22 cellular contexts compared by ENCODE assay signal in genomic region chr17:42691021-42691545, GRCh38. TPM values are rescaled to one million over a fixed set of nuclear protein-coding genes. Genes with fewer than 3 reads are reported as not detected.
DNase-seq lines count a peak whose midpoint lies in the region; ATAC-seq, FAIRE-seq and TF ChIP-seq lines count a peak whose summit lies in the region.
"Had no signal": no experiment of that assay in that cellular context is flagged by ENCODE, and none has a peak within 500 bp of the region (broad histone marks: within the 10 kb centered on the region; RNA-seq: fewer than 3 reads in every experiment).

No MANE protein-coding gene starts in this region.

- no peak overlapping the region for H4K8ac ChIP-seq in mesenchymal stem cell (ENCODE audit: low read length)

- no peak for TF ChIP-seq RAD21 in SK-N-SH (IDR thresholded peaks at IDR 0.05; ENCODE audit: low read length)

- H2BK15ac ChIP-seq in mesenchymal stem cell (ENCODE audit: low read depth, poor library complexity, severe bottlenecking) = no peak overlapping the region

- H3K79me2 ChIP-seq in SK-N-SH (ENCODE audit: insufficient read depth) (no peaks in the 10 kb centered on the region), neural progenitor cell (ENCODE audit: low read depth) (no peaks in the 10 kb centered on the region)

- no peak overlapping the region for H3K14ac ChIP-seq in mesenchymal stem cell (ENCODE audit: low read length in 2 of 2)

- no peaks in the 10 kb centered on the region for H3K9me2 ChIP-seq in SK-N-SH

- no peak overlapping the region for H2AK5ac ChIP-seq in mesenchymal stem cell (ENCODE audit: low read length, severe bottlenecking)

- H3K27me3 Mint-ChIP-seq in T-helper 17 cell = no peaks in the 10 kb centered on the region
- peaks cover 3% of the 10 kb centered on the region for H3K27me3 Mint-ChIP-seq in neural progenitor cell (ENCODE audit: insufficient read depth, low read depth)
- H3K27me3 Mint-ChIP-seq: IgD-negative memory B cell had no signal

- H3K27me3 ChIP-seq in SK-N-SH (ENCODE audit: insufficient read depth) (no peaks in the 10 kb centered on the region), mesenchymal stem cell (ENCODE audit: control insufficient read depth in 1 of 2, insufficient read depth in 1 of 2, low read length in 2 of 2) (no peaks in the 10 kb centered on the region), neural progenitor cell (no peaks in the 10 kb centered on the region), BE2C (no peaks in the 10 kb centered on the region)

- H3K36me3 Mint-ChIP-seq in T-helper 17 cell (ENCODE audit: low read depth) (no peaks in the 10 kb centered on the region), neural progenitor cell (peaks cover 25% of the 10 kb centered on the region)

- H3K4me2 ChIP-seq in SK-N-SH = no peak overlapping the region
- H3K4me2 ChIP-seq in mesenchymal stem cell (ENCODE audit: low read length, poor library complexity, severe bottlenecking) = no peak overlapping the region
- no peak overlapping the region for H3K4me2 ChIP-seq in neural progenitor cell

- TF ChIP-seq EP300 in SK-N-SH (IDR thresholded peaks at IDR 0.05; ENCODE audit: borderline replicate concordance in 1 of 2, low read depth in 1 of 2, low read length in 1 of 2) = no peak

- H4K20me1 ChIP-seq in SK-N-SH (ENCODE audit: insufficient read depth) = no peaks in the 10 kb centered on the region
- no peaks in the 10 kb centered on the region for H4K20me1 ChIP-seq in neural progenitor cell (ENCODE audit: low read depth)

- H3K9ac ChIP-seq in SK-N-SH (no peak overlapping the region), mesenchymal stem cell (ENCODE audit: low read length) (no peak overlapping the region), neural progenitor cell (no peak overlapping the region)

- no peak overlapping the region for H3K4me3 Mint-ChIP-seq in T-helper 17 cell
- H3K4me3 Mint-ChIP-seq in neural progenitor cell = no peak overlapping the region
- H3K4me3 Mint-ChIP-seq: CD8-positive, alpha-beta T cell; IgD-negative memory B cell had no signal

- H2AFZ ChIP-seq in SK-N-SH (ENCODE audit: low read depth) = no peak overlapping the region
- H2AFZ ChIP-seq in mesenchymal stem cell (ENCODE audit: low read depth, low read length) = no peak overlapping the region
- no peak overlapping the region for H2AFZ ChIP-seq in neural progenitor cell (replicated peaks)

- H3F3A ChIP-seq in SK-N-SH (replicated peaks; ENCODE audit: insufficient read depth) = no peaks in the 10 kb centered on the region
- no peaks in the 10 kb centered on the region for H3F3A ChIP-seq in neural progenitor cell (ENCODE audit: low read depth)

- H3K4me1 Mint-ChIP-seq in T-helper 17 cell (peaks cover 10% of the 10 kb centered on the region), neural progenitor cell (peaks cover 4% of the 10 kb centered on the region)

- H2BK5ac ChIP-seq in mesenchymal stem cell (ENCODE audit: low read depth, low read length, poor library complexity, severe bottlenecking) = no peak overlapping the region

- no peak overlapping the region for H2BK120ac ChIP-seq in mesenchymal stem cell (ENCODE audit: low read depth, low read length)

- H3K9me3 Mint-ChIP-seq in neural progenitor cell = no peaks in the 10 kb centered on the region
- H3K9me3 Mint-ChIP-seq: CD8-positive, alpha-beta T cell; IgD-negative memory B cell had no signal

- no peak for TF ChIP-seq POLR2A in GM12892 (IDR thresholded peaks at IDR 0.05; ENCODE audit: low read depth, low read length)

- H3K36me3 ChIP-seq in SK-N-SH (replicated peaks in 1 of 2; ENCODE audit: control insufficient read depth in 1 of 2, insufficient read depth in 2 of 2, low read length in 1 of 2) (peaks cover 12 to 58% of the 10 kb centered on the region in 2 experiments), mesenchymal stem cell (ENCODE audit: control insufficient read depth in 1 of 2, insufficient read depth in 2 of 2, low read depth in 1 of 2, low read length in 2 of 2) (peaks cover 70 to 93% of the 10 kb centered on the region in 2 experiments), neural progenitor cell (no peaks in the 10 kb centered on the region), BE2C (peaks cover 50% of the 10 kb centered on the region)

- no peak overlapping the region for H3K23ac ChIP-seq in mesenchymal stem cell (ENCODE audit: low read length in 2 of 2)

- DNase-seq in SK-N-SH (peak; percentile 14), GM12892 (ENCODE audit: insufficient read length) (peak; percentile 18), T-helper 17 cell (no peak), mesenchymal stem cell (no peak), neural progenitor cell (ENCODE audit: low spot score) (no peak), BE2C (no peak)
- no peak for DNase-seq in central memory CD4-positive, alpha-beta T cell
- DNase-seq: C1 segment of cervical spinal cord; Calu3; CD8-positive, alpha-beta T cell; DMS153; Karpas-422; NCI-H1694 treated with DMSO at 0.1 percent for 48 hours; NCI-H2081 treated with DMSO at 0.1 percent for 48 hours; NCI-H446; NCI-H526 had no signal

- WGBS in SK-N-SH (ENCODE audit: low lambda C conversion rate) = 100% methylated on average over 2 of the region's 12 CpGs
- 93% methylated on average over 12 of the region's 12 CpGs for WGBS in mesenchymal stem cell

- H3K4me3 ChIP-seq in SK-N-SH (ENCODE audit: low read depth in 2 of 2, low read length in 1 of 2) = no peak overlapping the region
- H3K4me3 ChIP-seq in mesenchymal stem cell (ENCODE audit: insufficient read depth in 1 of 2, low read depth in 1 of 2, low read length in 2 of 2) = no peak overlapping the region
- no peak overlapping the region for H3K4me3 ChIP-seq in neural progenitor cell
- no peak overlapping the region for H3K4me3 ChIP-seq in BE2C (ENCODE audit: low read depth, low read length)

- CTCF ChIA-PET in SK-N-SH (lab: Yijun Ruan, JAX) = interaction anchor here (1.1 to 6.0 kb wide), 3 partner anchors 10 to 121 kb away, joined by 3 to 24 read pairs (median 5); partner anchors contain the start of genes CCR10 and PSMC3IP

- H3K9me3 ChIP-seq in SK-N-SH (no peaks in the 10 kb centered on the region), T-helper 17 cell (ENCODE audit: control insufficient read depth, low read length, poor library complexity, severe bottlenecking) (no peaks in the 10 kb centered on the region), mesenchymal stem cell (ENCODE audit: control insufficient read depth, low read length) (no peaks in the 10 kb centered on the region), neural progenitor cell (ENCODE audit: low read depth) (no peaks in the 10 kb centered on the region), BE2C (no peaks in the 10 kb centered on the region)

- ATAC-seq in SK-N-SH treated with all-trans-retinoic acid at 6 μM for 48 hours = no peak
- no peak for ATAC-seq in T-helper 17 cell
- ATAC-seq: CD8-positive, alpha-beta T cell had no signal

- no peak for FAIRE-seq in GM12892 (lab: Jason Lieb, UNC)
- FAIRE-seq: GM19239, HTR-8/SVneo, RCC 7860 had no signal

- H3K4ac ChIP-seq in mesenchymal stem cell (ENCODE audit: low read depth in 1 of 2, low read length in 2 of 2) = no peak overlapping the region

- H2BK12ac ChIP-seq in mesenchymal stem cell (ENCODE audit: low read length in 2 of 2) = no peak overlapping the region

- H3K79me1 ChIP-seq in mesenchymal stem cell (replicated peaks; ENCODE audit: low read length, poor library complexity, severe bottlenecking) = peaks cover 6% of the 10 kb centered on the region

- POLR2A ChIA-PET in SK-N-SH (lab: Yijun Ruan, JAX) = interaction anchor here (1.1 kb wide), 1 partner anchor 8 kb away, joined by 4 read pairs; the partner anchor contains the start of gene CNTNAP1

- H3K4me1 ChIP-seq in SK-N-SH (ENCODE audit: control insufficient read depth in 1 of 2, insufficient read depth in 2 of 2, low read depth in 1 of 2, low read length in 1 of 2) (peaks cover 0 to 2% of the 10 kb centered on the region in 2 experiments; a peak in 1 of 4 replicates), mesenchymal stem cell (ENCODE audit: control insufficient read depth, insufficient read depth, low read depth, low read length) (no peaks in the 10 kb centered on the region), neural progenitor cell (no peaks in the 10 kb centered on the region), BE2C (no peaks in the 10 kb centered on the region)

- TF ChIP-seq CTCF in SK-N-SH (IDR thresholded peaks at IDR 0.05) = no peak
- TF ChIP-seq CTCF in neural progenitor cell (IDR thresholded peaks at IDR 0.05) = no peak
- TF ChIP-seq CTCF in BE2C (IDR thresholded peaks at IDR 0.05; ENCODE audit: low read depth, low read length) = no peak

- H3K27ac ChIP-seq in SK-N-SH (ENCODE audit: low read depth in 2 of 2, low read length in 1 of 2) (no peak overlapping the region), mesenchymal stem cell (ENCODE audit: low read length, poor library complexity, severe bottlenecking) (no peak overlapping the region), neural progenitor cell (no peak overlapping the region)
- H3K27ac ChIP-seq: 22Rv1 had no signal

- peak overlapping the region; percentile 41 for H4K91ac ChIP-seq in mesenchymal stem cell (ENCODE audit: low read length)

- H3K18ac ChIP-seq in mesenchymal stem cell (ENCODE audit: low read depth in 1 of 2, low read length in 2 of 2) = no peak overlapping the region

- H3K27ac Mint-ChIP-seq in T-helper 17 cell (peak overlapping the region; percentile 32), neural progenitor cell (no peak overlapping the region)
- H3K27ac Mint-ChIP-seq: CD8-positive, alpha-beta T cell; IgD-negative memory B cell had no signal

RNA-seq across cellular contexts. Expression of gene CNTNAP1, which starts 8.8 kb away (rescaled TPM):
- polyA plus RNA-seq in SK-N-SH (2012; rRNA removed) = 74.3 and 92.7 TPM in 2 replicates
- 31.9 and 45.9 TPM in 2 replicates for polyA plus RNA-seq in SK-N-SH (2012; cell fraction: cytosol; rRNA removed)
- 213 and 214 TPM in 2 replicates for polyA plus RNA-seq in SK-N-SH (2012; cell fraction: nucleus; rRNA removed)
- 17.1 TPM for polyA plus RNA-seq in GM12892 (2012; ENCODE audit: missing spikeins)
- total RNA-seq in T-helper 17 cell = 1 to 10 TPM; 3.9 to 6.9 TPM
- 16.0 TPM for polyA plus RNA-seq in mesenchymal stem cell (2013, experiment 1 of 2)
- polyA plus RNA-seq in mesenchymal stem cell (2013, experiment 2 of 2) = 14.6 TPM
- total RNA-seq in neural progenitor cell (ENCODE audit: low replicate concordance) = 15.1 and 29.7 TPM in 2 replicates
- 73.9 TPM for polyA plus RNA-seq in BE2C (2012; ENCODE audit: insufficient read depth, insufficient read length, low read depth)

RNA-seq across cellular contexts. Expression of gene CCR10, which starts 9.4 kb away (rescaled TPM):
- 2.2 and 3.1 TPM in 2 replicates for polyA plus RNA-seq in SK-N-SH (2012; rRNA removed)
- 1.2 and 1.7 TPM in 2 replicates for polyA plus RNA-seq in SK-N-SH (2012; cell fraction: cytosol; rRNA removed)
- polyA plus RNA-seq in SK-N-SH (2012; cell fraction: nucleus; rRNA removed) = 11.5 and 25.8 TPM in 2 replicates
- 1.6 TPM for polyA plus RNA-seq in GM12892 (2012; ENCODE audit: missing spikeins)
- total RNA-seq in T-helper 17 cell (1 to 10 TPM; 1.4 to 1.6 TPM), neural progenitor cell (ENCODE audit: low replicate concordance) (1.6 TPM in 1 of 2 replicates, not detected in the other)
- 0.97 TPM for polyA plus RNA-seq in mesenchymal stem cell (2013, experiment 1 of 2)
- 0.97 TPM for polyA plus RNA-seq in mesenchymal stem cell (2013, experiment 2 of 2)
- polyA plus RNA-seq in BE2C (2012; ENCODE audit: insufficient read depth, insufficient read length, low read depth) = 89.7 TPM

RNA-seq across cellular contexts. Expression of gene PLEKHH3, which starts 14.3 kb away (rescaled TPM):
- polyA plus RNA-seq in SK-N-SH (2012; rRNA removed) = 9.8 and 12.8 TPM in 2 replicates
- polyA plus RNA-seq in SK-N-SH (2012; cell fraction: cytosol; rRNA removed) = 5.9 and 8.6 TPM in 2 replicates
- polyA plus RNA-seq in SK-N-SH (2012; cell fraction: nucleus; rRNA removed) = 22.9 and 29.8 TPM in 2 replicates
- 8.8 TPM for polyA plus RNA-seq in GM12892 (2012; ENCODE audit: missing spikeins)
- under 1 TPM; 0.78 to 0.85 TPM for total RNA-seq in T-helper 17 cell
- polyA plus RNA-seq in mesenchymal stem cell (2013, experiment 1 of 2) = 24.7 TPM
- polyA plus RNA-seq in mesenchymal stem cell (2013, experiment 2 of 2) = 23.8 TPM
- 3.4 and 22.8 TPM in 2 replicates for total RNA-seq in neural progenitor cell (ENCODE audit: low replicate concordance)
- polyA plus RNA-seq in BE2C (2012; ENCODE audit: insufficient read depth, insufficient read length, low read depth) = 150 TPM

RNA-seq across cellular contexts. Expression of gene TUBG2, which starts 32.0 kb away (rescaled TPM):
- 27.6 and 33.9 TPM in 2 replicates for polyA plus RNA-seq in SK-N-SH (2012; rRNA removed)
- polyA plus RNA-seq in SK-N-SH (2012; cell fraction: cytosol; rRNA removed) = 14.4 and 21.3 TPM in 2 replicates
- 210 and 236 TPM in 2 replicates for polyA plus RNA-seq in SK-N-SH (2012; cell fraction: nucleus; rRNA removed)
- polyA plus RNA-seq in GM12892 (2012; ENCODE audit: missing spikeins) = 15.9 TPM
- total RNA-seq in T-helper 17 cell (10 to 100 TPM in 1 of 2 donors, 1 to 10 TPM in 1; 8.9 to 11.3 TPM), neural progenitor cell (ENCODE audit: low replicate concordance) (12.8 and 19.6 TPM in 2 replicates)
- 22.2 TPM for polyA plus RNA-seq in mesenchymal stem cell (2013, experiment 1 of 2)
- 20.6 TPM for polyA plus RNA-seq in mesenchymal stem cell (2013, experiment 2 of 2)
- polyA plus RNA-seq in BE2C (2012; ENCODE audit: insufficient read depth, insufficient read length, low read depth) = 74.4 TPM

RNA-seq across cellular contexts. Expression of gene EZH1, which starts 53.8 kb away (rescaled TPM):
- polyA plus RNA-seq in SK-N-SH (2012; rRNA removed) = 28.6 and 42.9 TPM in 2 replicates
- 13.3 and 14.4 TPM in 2 replicates for polyA plus RNA-seq in SK-N-SH (2012; cell fraction: cytosol; rRNA removed)
- 129 and 190 TPM in 2 replicates for polyA plus RNA-seq in SK-N-SH (2012; cell fraction: nucleus; rRNA removed)
- 27.1 TPM for polyA plus RNA-seq in GM12892 (2012; ENCODE audit: missing spikeins)
- total RNA-seq in T-helper 17 cell (10 to 100 TPM; 72.6 to 77.0 TPM), neural progenitor cell (ENCODE audit: low replicate concordance) (47.1 and 48.5 TPM in 2 replicates)
- 8.5 TPM for polyA plus RNA-seq in mesenchymal stem cell (2013, experiment 1 of 2)
- 7.7 TPM for polyA plus RNA-seq in mesenchymal stem cell (2013, experiment 2 of 2)
- polyA plus RNA-seq in BE2C (2012; ENCODE audit: insufficient read depth, insufficient read length, low read depth) = 17.1 TPM

Comparison
In these comparisons a context has a peak if more than half of its experiments do, and no peak if none do; other contexts are left out.
1. DNase-seq: peak in SK-N-SH (single experiment) and GM12892 (single experiment); none in T-helper 17 cell (0 of 3), mesenchymal stem cell (single experiment), central memory CD4-positive, alpha-beta T cell (single experiment), neural progenitor cell (single experiment) and BE2C (single experiment).